ENCODE assay signal across 29 cellular contexts in the genomic region with DNA sequence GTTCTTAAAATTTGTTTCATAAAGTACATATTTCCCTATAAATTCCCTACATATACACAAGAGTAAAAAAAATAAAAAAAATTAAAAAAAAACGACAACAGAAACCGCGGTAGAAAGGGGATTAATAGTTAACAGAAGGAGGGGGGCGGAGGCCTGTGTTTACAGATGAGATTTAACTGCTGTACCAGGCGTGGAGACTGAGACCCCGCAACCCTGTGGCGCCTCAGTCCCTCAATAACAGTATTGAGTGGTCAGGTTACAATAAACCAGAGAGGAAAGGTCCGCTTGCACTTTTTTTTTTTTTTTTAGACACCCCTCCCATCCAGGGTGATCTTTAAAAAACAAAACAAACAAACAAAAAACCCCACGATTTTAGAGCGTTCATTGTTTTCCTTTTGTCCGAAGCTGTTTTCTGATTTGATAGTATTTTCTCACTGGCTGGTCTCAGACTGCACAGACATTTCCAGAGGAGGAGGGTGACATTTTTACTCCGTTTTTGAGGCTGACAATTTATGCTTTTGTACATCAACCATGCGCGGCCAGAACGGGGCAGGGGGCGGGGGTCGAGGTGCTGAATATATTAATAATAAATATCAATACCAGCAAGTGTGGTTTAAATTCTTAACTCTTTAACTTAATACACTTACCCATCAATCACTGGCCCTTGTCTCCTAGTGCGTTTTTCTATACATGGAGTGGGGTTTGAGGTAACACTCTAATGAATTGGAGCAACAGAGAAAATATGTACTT.
"Had no signal": no experiment of that assay in that cellular context is flagged by ENCODE, and none has a peak within 500 bp of the region (broad histone marks: within the 10 kb centered on the region; RNA-seq: fewer than 3 reads in every experiment).

No MANE protein-coding gene starts in this region.

- H3K4me1 Mint-ChIP-seq: endodermal cell; naive thymus-derived CD8-positive, alpha-beta T cell; stimulated activated naive CD8-positive, alpha-beta T cell treated with anti-CD3 and anti-CD28 coated beads, Interleukin-15, amount 100 ng/mL, for 72 hours had no signal

- H2AFZ ChIP-seq: hepatocyte, parathyroid adenoma had no signal

- H3K27ac ChIP-seq: colonic mucosa, epithelial cell of prostate, esophagus muscularis mucosa, foreskin keratinocyte, gastroesophageal sphincter, heart left ventricle, hepatocyte, lower lobe of right lung, neutrophil, parathyroid adenoma, suprapubic skin, transverse colon, upper lobe of right lung, uterus had no signal

- DNase-seq: colonic mucosa; effector CD8-positive, alpha-beta T cell; endodermal cell; foreskin keratinocyte; heart left ventricle; left colon; left ventricle myocardium superior; lower lobe of right lung; naive thymus-derived CD8-positive, alpha-beta T cell; stimulated activated CD4-positive, alpha-beta T cell treated with anti-CD3 and anti-CD28 coated beads, Interleukin-12 subunit alpha, Interleukin-12 subunit beta, amount 100 ng/mL, for 4 hours; stimulated activated CD4-positive, alpha-beta T cell treated with anti-CD3 and anti-CD28 coated beads, Interleukin-1b, Interleukin-23, amount 100 ng/mL, for 48 hours; stimulated activated CD4-positive, alpha-beta T cell treated with anti-CD3 and anti-CD28 coated beads, Interleukin-4, amount 100 ng/mL, for 1 hour; stimulated activated CD8-positive, alpha-beta memory T cell treated with anti-CD3 and anti-CD28 coated beads, Interleukin-4, amount 100 ng/mL, for 48 hours; stimulated activated naive CD4-positive, alpha-beta T cell; stimulated activated naive CD8-positive, alpha-beta T cell treated with anti-CD3 and anti-CD28 coated beads, Interleukin-15, amount 100 ng/mL, for 72 hours; transverse colon; upper lobe of right lung; uterus had no signal

- H3K4me3 Mint-ChIP-seq: dendritic cell treated with granulocyte-macrophage colony-stimulating factor and Interleukin-4, amounts not matched to agents 40 ng/mL and 50 ng/mL, for 4 days; endodermal cell; naive thymus-derived CD8-positive, alpha-beta T cell; stimulated activated naive CD8-positive, alpha-beta T cell treated with anti-CD3 and anti-CD28 coated beads, Interleukin-15, amount 100 ng/mL, for 72 hours had no signal

- H3K36me3 ChIP-seq: colonic mucosa, esophagus muscularis mucosa, gastroesophageal sphincter, heart left ventricle, lower lobe of right lung, neutrophil, suprapubic skin, transverse colon, upper lobe of right lung, uterus had no signal

- H3K36me3 Mint-ChIP-seq: naive thymus-derived CD8-positive, alpha-beta T cell had no signal

- H3K79me2 ChIP-seq: hepatocyte, parathyroid adenoma had no signal

- H3K4me2 ChIP-seq: hepatocyte, smooth muscle cell had no signal

- H3K27me3 ChIP-seq: colonic mucosa, esophagus muscularis mucosa, foreskin keratinocyte, gastroesophageal sphincter, heart left ventricle, hepatocyte, neutrophil, suprapubic skin, transverse colon, upper lobe of right lung, uterus had no signal

- H3K27ac Mint-ChIP-seq: dendritic cell treated with granulocyte-macrophage colony-stimulating factor and Interleukin-4, amounts not matched to agents 40 ng/mL and 50 ng/mL, for 4 days; endodermal cell; naive thymus-derived CD8-positive, alpha-beta T cell; progenitor cell of endocrine pancreas; stimulated activated naive CD8-positive, alpha-beta T cell treated with anti-CD3 and anti-CD28 coated beads, Interleukin-15, amount 100 ng/mL, for 72 hours had no signal

- H3K4me1 ChIP-seq: colonic mucosa, esophagus muscularis mucosa, foreskin keratinocyte, gastroesophageal sphincter, heart left ventricle, lower lobe of right lung, parathyroid adenoma, suprapubic skin, transverse colon, upper lobe of right lung, uterus had no signal

- H3K9me3 Mint-ChIP-seq: endodermal cell had no signal

- H3K4me3 ChIP-seq: colonic mucosa, esophagus muscularis mucosa, gastroesophageal sphincter, heart left ventricle, hepatocyte, lower lobe of right lung, smooth muscle cell, suprapubic skin, transverse colon, upper lobe of right lung, uterus had no signal

- ATAC-seq: foreskin keratinocyte; gastroesophageal sphincter; heart left ventricle; left colon; left ventricle myocardium superior; lower lobe of right lung; naive thymus-derived CD8-positive, alpha-beta T cell; sciatic nerve; stimulated activated naive CD8-positive, alpha-beta T cell treated with anti-CD3 and anti-CD28 coated beads, Interleukin-15, amount 100 ng/mL, for 72 hours; upper lobe of right lung had no signal

- H3K27me3 Mint-ChIP-seq: dendritic cell treated with granulocyte-macrophage colony-stimulating factor and Interleukin-4, amounts not matched to agents 40 ng/mL and 50 ng/mL, for 4 days; naive thymus-derived CD8-positive, alpha-beta T cell; progenitor cell of endocrine pancreas; stimulated activated naive CD8-positive, alpha-beta T cell treated with anti-CD3 and anti-CD28 coated beads, Interleukin-15, amount 100 ng/mL, for 72 hours had no signal

- H3K9me3 ChIP-seq: colonic mucosa, esophagus muscularis mucosa, gastroesophageal sphincter, heart left ventricle, lower lobe of right lung, neutrophil, suprapubic skin, transverse colon, upper lobe of right lung, uterus had no signal

- H3K9ac ChIP-seq: parathyroid adenoma had no signal
